8 cellular contexts compared by ENCODE assay signal in genomic region chr15:45635191-45635638, GRCh38. TPM values are rescaled to one million over a fixed set of nuclear protein-coding genes. Genes with fewer than 3 reads are reported as not detected.
DNase-seq lines count a peak whose midpoint lies in the region; ATAC-seq and TF ChIP-seq lines count a peak whose summit lies in the region.

No MANE protein-coding gene starts in this region.

- no peak for DNase-seq in GM06990 (ENCODE audit: extremely low read depth, insufficient read length)
- no peak for DNase-seq in LNCaP clone FGC (ENCODE audit: low read depth)
- DNase-seq in activated CD8-positive, alpha-beta memory T cell treated with anti-CD3 and anti-CD28 coated beads for 4 hours (ENCODE audit: low read depth in 2 of 2), result peak; percentile 38 to 40
- DNase-seq in epithelial cell of esophagus (ENCODE audit: low read depth), result peak; percentile 58
- peak; percentile 74 for DNase-seq in myocyte (ENCODE audit: low read depth)
- DNase-seq in stimulated activated effector memory CD8-positive, alpha-beta T cell treated with anti-CD3 and anti-CD28 coated beads, Interleukin-12 subunit alpha, Interleukin-12 subunit beta, amount 100 ng/mL, for 72 hours (ENCODE audit: low spot score in 2 of 2), result peak; percentile 56 to 86
- no peak for DNase-seq in NCI-H1092 (lab: John Stamatoyannopoulos, UW)

- H3K27ac Mint-ChIP-seq in stimulated activated effector memory CD8-positive, alpha-beta T cell treated with anti-CD3 and anti-CD28 coated beads, Interleukin-12 subunit alpha, Interleukin-12 subunit beta, amount 100 ng/mL, for 72 hours, result peak overlapping the region; percentile 97

- H3K4me3 ChIP-seq in GM06990 (replicated peaks; ENCODE audit: low read depth, low read length) (peak overlapping the region; percentile 72), LNCaP clone FGC (ENCODE audit: low read depth, low read length) (peak overlapping the region; percentile 71), epithelial cell of esophagus (ENCODE audit: low read length) (peak overlapping the region; percentile 86)

- no peaks in the 10 kb centered on the region for H3K27me3 ChIP-seq in GM06990 (replicated peaks; ENCODE audit: control insufficient read depth, insufficient read depth, low read length)

- peaks cover 50% of the 10 kb centered on the region for H3K4me1 Mint-ChIP-seq in stimulated activated effector memory CD8-positive, alpha-beta T cell treated with anti-CD3 and anti-CD28 coated beads, Interleukin-12 subunit alpha, Interleukin-12 subunit beta, amount 100 ng/mL, for 72 hours

- peak overlapping the region; percentile 97 for H3K4me3 Mint-ChIP-seq in stimulated activated effector memory CD8-positive, alpha-beta T cell treated with anti-CD3 and anti-CD28 coated beads, Interleukin-12 subunit alpha, Interleukin-12 subunit beta, amount 100 ng/mL, for 72 hours

- ATAC-seq in GM21825 (IDR thresholded peaks at IDR 0.05; ENCODE audit: unreplicated experiment), result peak; percentile 43
- peak; percentile 78 for ATAC-seq in stimulated activated effector memory CD8-positive, alpha-beta T cell treated with anti-CD3 and anti-CD28 coated beads, Interleukin-12 subunit alpha, Interleukin-12 subunit beta, amount 100 ng/mL, for 72 hours

- H3K36me3 Mint-ChIP-seq in stimulated activated effector memory CD8-positive, alpha-beta T cell treated with anti-CD3 and anti-CD28 coated beads, Interleukin-12 subunit alpha, Interleukin-12 subunit beta, amount 100 ng/mL, for 72 hours, result peaks cover 24% of the 10 kb centered on the region

- no peaks in the 10 kb centered on the region for H3K36me3 ChIP-seq in GM06990 (ENCODE audit: control insufficient read depth, insufficient read depth, low read length)

- TF ChIP-seq CTCF in GM06990 (IDR thresholded peaks at IDR 0.05; ENCODE audit: insufficient read depth, low read length, poor library complexity, severe bottlenecking) (peak; percentile 82), LNCaP clone FGC (IDR thresholded peaks at IDR 0.05; ENCODE audit: control insufficient read depth, extremely low read depth, insufficient read depth) (peak; percentile 61), epithelial cell of esophagus (IDR thresholded peaks at IDR 0.05; ENCODE audit: insufficient read depth, low read depth, low read length, missing control alignments) (peak; percentile 22)

- H3K9me3 Mint-ChIP-seq in stimulated activated effector memory CD8-positive, alpha-beta T cell treated with anti-CD3 and anti-CD28 coated beads, Interleukin-12 subunit alpha, Interleukin-12 subunit beta, amount 100 ng/mL, for 72 hours, result no peaks in the 10 kb centered on the region

RNA-seq across cellular contexts. Expression of gene SQOR, which starts 0.4 kb away (rescaled TPM):
- total RNA-seq in myocyte, result 12.8 and 18.1 TPM in 2 replicates
- polyA plus RNA-seq in myocyte (2012), result 12.9 TPM

RNA-seq across cellular contexts. Expression of gene BLOC1S6, which starts 48.0 kb away (rescaled TPM):
- total RNA-seq in myocyte, result 80.9 and 84.8 TPM in 2 replicates
- polyA plus RNA-seq in myocyte (2012), result 24.2 TPM

Comparison
In these comparisons a context has a peak if more than half of its experiments do, and no peak if none do; other contexts are left out.
1. DNase-seq: peak in activated CD8-positive, alpha-beta memory T cell treated with anti-CD3 and anti-CD28 coated beads for 4 hours (2 of 2), epithelial cell of esophagus (single experiment), myocyte (single experiment) and stimulated activated effector memory CD8-positive, alpha-beta T cell treated with anti-CD3 and anti-CD28 coated beads, Interleukin-12 subunit alpha, Interleukin-12 subunit beta, amount 100 ng/mL, for 72 hours (2 of 2); none in GM06990 (single experiment), LNCaP clone FGC (single experiment) and NCI-H1092 (single experiment).
2. CTCF ChIP-seq: peak in every context shown above with its lines; median percentile 82 in GM06990; 61 in LNCaP clone FGC; 22 in epithelial cell of esophagus.
3. Peak in every context shown above with its lines, with median percentiles within 50 percentile points of each other: H3K4me3 ChIP-seq.